Comparison of ENCODE assay signal across 1 cellular context in genomic region chr14:50242566-50243288, GRCh38.
TF ChIP-seq lines count a peak whose summit lies in the region.

No MANE protein-coding gene starts in this region.

TF ChIP-seq in K562, 482 proteins besides CTCF, POLR2A, EP300 and RAD21:
- TF ChIP-seq U2AF1 (optimal IDR thresholded peaks at IDR 0.05; ENCODE audit: low read depth, low read length) (no peak), ZNF695 (CRISPR knock-in tag; IDR thresholded peaks at IDR 0.05) (no peak), SMARCC2 (IDR thresholded peaks at IDR 0.05; ENCODE audit: low read depth) (no peak), CCAR2 (IDR thresholded peaks at IDR 0.05; ENCODE audit: low read depth, low read length) (no peak), MTF1 (CRISPR knock-in tag; IDR thresholded peaks at IDR 0.05; ENCODE audit: borderline replicate concordance) (no peak), SNIP1 (IDR thresholded peaks at IDR 0.05; ENCODE audit: low read depth) (no peak), KAT8 (IDR thresholded peaks at IDR 0.05; ENCODE audit: low read depth) (no peak), MYC (IDR thresholded peaks at IDR 0.05; ENCODE audit: low read depth, low read length) (no peak), MYC (CRISPR knock-in tag; IDR thresholded peaks at IDR 0.05; ENCODE audit: borderline replicate concordance, low read depth) (no peak), TCF3 (CRISPR knock-in tag; IDR thresholded peaks at IDR 0.05) (no peak), ZKSCAN1 (IDR thresholded peaks at IDR 0.05; ENCODE audit: low read depth, low read length) (no peak)
TF ChIP-seq in K562: peak in this region for 0.
